ENCODE assay signal across 27 cellular contexts in genomic region chr7:4663239-4663638, GRCh38. TPM values are rescaled to one million over a fixed set of nuclear protein-coding genes. Genes with fewer than 3 reads are reported as not detected.
DNase-seq lines count a peak whose midpoint lies in the region; ATAC-seq and TF ChIP-seq lines count a peak whose summit lies in the region.
"Had no signal": no experiment of that assay in that cellular context is flagged by ENCODE, and none has a peak within 500 bp of the region (broad histone marks: within the 10 kb centered on the region; RNA-seq: fewer than 3 reads in every experiment).

No MANE protein-coding gene starts in this region.

- H3K4me1 Mint-ChIP-seq in activated T-cell treated with anti-CD3 and anti-CD28 coated beads, Interleukin-2, amount 50 U/mL, for 24 hours (ENCODE audit: low read depth) = peaks cover 12% of the 10 kb centered on the region
- H3K4me1 Mint-ChIP-seq in activated naive CD8-positive, alpha-beta T cell treated with anti-CD3 and anti-CD28 coated beads, Interleukin-2, amount 50 U/mL, for 24 hours = peaks cover 6% of the 10 kb centered on the region
- H3K4me1 Mint-ChIP-seq: B cell; CD8-positive, alpha-beta memory T cell; GM23338; H9 had no signal

- no peaks in the 10 kb centered on the region for H3K4me1 ChIP-seq in HAP-1
- peaks cover 0 to 32% (median 0%) of the 10 kb centered on the region in 3 donors for H3K4me1 ChIP-seq in gastroesophageal sphincter

- H3K4me3 Mint-ChIP-seq in activated T-cell treated with anti-CD3 and anti-CD28 coated beads, Interleukin-2, amount 50 U/mL, for 24 hours = no peak overlapping the region
- H3K4me3 Mint-ChIP-seq in activated naive CD8-positive, alpha-beta T cell treated with anti-CD3 and anti-CD28 coated beads, Interleukin-2, amount 50 U/mL, for 24 hours = no peak overlapping the region
- H3K4me3 Mint-ChIP-seq: B cell; CD14-positive monocyte; CD8-positive, alpha-beta memory T cell; GM23338; H9; HFFc6 had no signal

- no peak for TF ChIP-seq EP300 in gastroesophageal sphincter (IDR thresholded peaks at IDR 0.05)

- in situ Hi-C loops in HAP-1 (cut with MboI; ENCODE audit: low sequenced_read_pairs) = no loop called here

- DNase-seq in activated CD4-positive, CD25-positive, alpha-beta regulatory T cell treated with anti-CD3 and anti-CD28 coated beads, Interleukin-2, amount 50 U/mL, for 72 hours = no peak
- no peak for DNase-seq in activated T-cell treated with anti-CD3 and anti-CD28 coated beads, Interleukin-2, amount 50 U/mL, for 24 hours
- no peak for DNase-seq in activated T-cell treated with anti-CD3 and anti-CD28 coated beads for 4 hours
- no peak for DNase-seq in activated naive CD8-positive, alpha-beta T cell treated with anti-CD3 and anti-CD28 coated beads, Interleukin-2, amount 50 U/mL, for 24 hours
- no peak for DNase-seq in stimulated activated naive CD8-positive, alpha-beta T cell treated with anti-CD3 and anti-CD28 coated beads, Interleukin-15, Interleukin-2, amounts not matched to agents 100 U/mL and 50 U/mL, for 24 hours
- DNase-seq in HAP-1 (ENCODE audit: low spot score in 2 of 2) = no peak
- DNase-seq: CD8-positive, alpha-beta memory T cell; DMS 273 treated with DMSO at 0.1 percent for 48 hours; DMS79; EL; GDM1; H9; HFFc6; MM.1S; NCI-H1694; NCI-H2029 treated with DMSO at 0.1 percent for 48 hours; NCI-H526 treated with DMSO at 0.1 percent for 48 hours; Right ventricle myocardium superior; RPMI8226 had no signal

- 67 to 80% methylated on average over 4 to 8 of the region's 8 CpGs for WGBS in gastroesophageal sphincter (ENCODE audit: low coverage in 1 of 2), 2 donors

- H3K9me3 Mint-ChIP-seq in activated T-cell treated with anti-CD3 and anti-CD28 coated beads, Interleukin-2, amount 50 U/mL, for 24 hours = peaks cover 13% of the 10 kb centered on the region
- peaks cover 11% of the 10 kb centered on the region for H3K9me3 Mint-ChIP-seq in activated naive CD8-positive, alpha-beta T cell treated with anti-CD3 and anti-CD28 coated beads, Interleukin-2, amount 50 U/mL, for 24 hours

- H3K4me3 ChIP-seq in HAP-1 (no peak overlapping the region), gastroesophageal sphincter (no peak overlapping the region)
- H3K4me3 ChIP-seq: GM12878, GM23338 had no signal

- peaks cover 4% of the 10 kb centered on the region for H3K9me3 ChIP-seq in HAP-1
- peaks cover 0 to 11% (median 0%) of the 10 kb centered on the region in 3 donors for H3K9me3 ChIP-seq in gastroesophageal sphincter

- no peak overlapping the region for H3K27ac ChIP-seq in gastroesophageal sphincter
- H3K27ac ChIP-seq: 22Rv1, KMS-11 had no signal

- no peaks in the 10 kb centered on the region for H3K27me3 Mint-ChIP-seq in activated T-cell treated with anti-CD3 and anti-CD28 coated beads, Interleukin-2, amount 50 U/mL, for 24 hours
- no peaks in the 10 kb centered on the region for H3K27me3 Mint-ChIP-seq in activated naive CD8-positive, alpha-beta T cell treated with anti-CD3 and anti-CD28 coated beads, Interleukin-2, amount 50 U/mL, for 24 hours

- TF ChIP-seq POLR2A in gastroesophageal sphincter (IDR thresholded peaks at IDR 0.05) = no peak

- no peaks in the 10 kb centered on the region for H3K27me3 ChIP-seq in HAP-1 (ENCODE audit: low read depth)
- H3K27me3 ChIP-seq in gastroesophageal sphincter = no peaks in the 10 kb centered on the region

- no peak for TF ChIP-seq CTCF in gastroesophageal sphincter (IDR thresholded peaks at IDR 0.05)

- H3K36me3 ChIP-seq in HAP-1 (replicated peaks) (no peaks in the 10 kb centered on the region), gastroesophageal sphincter (no peaks in the 10 kb centered on the region)

- peaks cover 3% of the 10 kb centered on the region for H3K36me3 Mint-ChIP-seq in activated T-cell treated with anti-CD3 and anti-CD28 coated beads, Interleukin-2, amount 50 U/mL, for 24 hours (ENCODE audit: low read depth)
- H3K36me3 Mint-ChIP-seq in activated naive CD8-positive, alpha-beta T cell treated with anti-CD3 and anti-CD28 coated beads, Interleukin-2, amount 50 U/mL, for 24 hours (ENCODE audit: low read depth) = peaks cover 3% of the 10 kb centered on the region
- H3K36me3 Mint-ChIP-seq: CD14-positive monocyte had no signal

- peak; percentile 70 to 78 for ATAC-seq in activated CD4-positive, CD25-positive, alpha-beta regulatory T cell treated with anti-CD3 and anti-CD28 coated beads, Interleukin-2, amount 50 U/mL, for 24 hours
- ATAC-seq in activated naive CD8-positive, alpha-beta T cell treated with anti-CD3 and anti-CD28 coated beads, Interleukin-2, amount 50 U/mL, for 24 hours = peak; percentile 54
- ATAC-seq in stimulated activated naive CD8-positive, alpha-beta T cell treated with anti-CD3 and anti-CD28 coated beads, Interleukin-15, Interleukin-2, amounts not matched to agents 100 U/mL and 50 U/mL, for 24 hours = peak; percentile 36
- no peak for ATAC-seq in gastroesophageal sphincter
- ATAC-seq: GM12878, GM23338 had no signal

- H3K27ac Mint-ChIP-seq in activated T-cell treated with anti-CD3 and anti-CD28 coated beads, Interleukin-2, amount 50 U/mL, for 24 hours = peak overlapping the region; percentile 50
- no peak overlapping the region for H3K27ac Mint-ChIP-seq in activated naive CD8-positive, alpha-beta T cell treated with anti-CD3 and anti-CD28 coated beads, Interleukin-2, amount 50 U/mL, for 24 hours
- H3K27ac Mint-ChIP-seq: B cell; CD14-positive monocyte; CD8-positive, alpha-beta memory T cell; GM23338; H9; HFFc6 had no signal

RNA-seq across cellular contexts. Expression of gene FOXK1, which starts 18.9 kb away (rescaled TPM):
- total RNA-seq in gastroesophageal sphincter = 10 to 100 TPM; 28.5 to 45.2 (median 30.0) TPM
